13 cellular contexts compared by ENCODE assay signal in genomic region chr16:15955425-15955824, GRCh38. TPM values are rescaled to one million over a fixed set of nuclear protein-coding genes. Genes with fewer than 3 reads are reported as not detected.
DNase-seq lines count a peak whose midpoint lies in the region; ATAC-seq and TF ChIP-seq lines count a peak whose summit lies in the region.
"Had no signal": no experiment of that assay in that cellular context is flagged by ENCODE, and none has a peak within 500 bp of the region (broad histone marks: within the 10 kb centered on the region; RNA-seq: fewer than 3 reads in every experiment).

No MANE protein-coding gene starts in this region.

- peaks cover 57% of the 10 kb centered on the region for H3K4me1 ChIP-seq in lower lobe of right lung
- peaks cover 0 to 25% (median 21%) of the 10 kb centered on the region in 4 donors for H3K4me1 ChIP-seq in transverse colon
- peaks cover 8% of the 10 kb centered on the region for H3K4me1 ChIP-seq in mucosa of descending colon (ENCODE audit: low read depth)
- H3K4me1 ChIP-seq: BE2C had no signal

- no peaks in the 10 kb centered on the region for H3K36me3 ChIP-seq in lower lobe of right lung
- H3K36me3 ChIP-seq in transverse colon = no peaks in the 10 kb centered on the region
- no peaks in the 10 kb centered on the region for H3K36me3 ChIP-seq in mucosa of descending colon (ENCODE audit: low read depth)

- TF ChIP-seq CTCF in activated CD8-positive, alpha-beta T cell treated with anti-CD3 and anti-CD28 coated beads for 36 hours (IDR thresholded peaks at IDR 0.05) = no peak
- no peak for TF ChIP-seq CTCF in lower lobe of right lung (IDR thresholded peaks at IDR 0.05)
- TF ChIP-seq CTCF in transverse colon (IDR thresholded peaks at IDR 0.05) = no peak
- no peak for TF ChIP-seq CTCF in mucosa of descending colon (IDR thresholded peaks at IDR 0.05)

- peaks cover 35% of the 10 kb centered on the region for H3K36me3 Mint-ChIP-seq in stimulated activated naive CD8-positive, alpha-beta T cell treated with anti-CD3 and anti-CD28 coated beads, Interleukin-15, Interleukin-2, amounts not matched to agents 100 ng/mL and 50 ng/mL, for 24 hours (ENCODE audit: low read depth)
- peaks cover 64% of the 10 kb centered on the region for H3K36me3 Mint-ChIP-seq in activated CD8-positive, alpha-beta T cell treated with anti-CD3 and anti-CD28 coated beads for 36 hours (ENCODE audit: low read depth)

- POLR2A ChIA-PET in activated CD8-positive, alpha-beta T cell treated with anti-CD3 and anti-CD28 coated beads for 36 hours (lab: Charles Lee) = no interaction called here

- H3K9me3 ChIP-seq in lower lobe of right lung = no peaks in the 10 kb centered on the region
- no peaks in the 10 kb centered on the region for H3K9me3 ChIP-seq in transverse colon
- H3K9me3 ChIP-seq in mucosa of descending colon = no peaks in the 10 kb centered on the region
- H3K9me3 ChIP-seq: BE2C had no signal

- CTCF ChIA-PET in activated CD8-positive, alpha-beta T cell treated with anti-CD3 and anti-CD28 coated beads for 36 hours (lab: Charles Lee) = no interaction called here

- no peak for DNase-seq in stimulated activated naive CD8-positive, alpha-beta T cell treated with anti-CD3 and anti-CD28 coated beads, Interleukin-15, amount 100 ng/mL, for 72 hours
- no peak for DNase-seq in activated CD8-positive, alpha-beta T cell treated with anti-CD3 and anti-CD28 coated beads for 36 hours
- no peak for DNase-seq in lower lobe of right lung
- no peak for DNase-seq in transverse colon
- DNase-seq in mucosa of descending colon = no peak
- no peak for DNase-seq in iPS-NIHi11 (ENCODE audit: low spot score)
- DNase-seq: BE2C, DMS153, NCI-H1436, NCI-H2227 treated with DMSO at 0.1 percent for 48 hours had no signal

- peak overlapping the region; percentile 89 for H3K27ac Mint-ChIP-seq in stimulated activated naive CD8-positive, alpha-beta T cell treated with anti-CD3 and anti-CD28 coated beads, Interleukin-15, Interleukin-2, amounts not matched to agents 100 ng/mL and 50 ng/mL, for 24 hours
- H3K27ac Mint-ChIP-seq in stimulated activated naive CD8-positive, alpha-beta T cell treated with anti-CD3 and anti-CD28 coated beads, Interleukin-15, amount 100 ng/mL, for 72 hours = no peak overlapping the region
- peak overlapping the region; percentile 79 for H3K27ac Mint-ChIP-seq in activated CD8-positive, alpha-beta T cell treated with anti-CD3 and anti-CD28 coated beads for 36 hours

- no peak for TF ChIP-seq POLR2A in transverse colon (IDR thresholded peaks at IDR 0.05)

- H3K27me3 ChIP-seq in lower lobe of right lung (ENCODE audit: low read depth) (no peaks in the 10 kb centered on the region), transverse colon (no peaks in the 10 kb centered on the region)
- H3K27me3 ChIP-seq: BE2C had no signal

- H3K9me3 Mint-ChIP-seq in stimulated activated naive CD8-positive, alpha-beta T cell treated with anti-CD3 and anti-CD28 coated beads, Interleukin-15, Interleukin-2, amounts not matched to agents 100 ng/mL and 50 ng/mL, for 24 hours = no peaks in the 10 kb centered on the region
- H3K9me3 Mint-ChIP-seq in stimulated activated naive CD8-positive, alpha-beta T cell treated with anti-CD3 and anti-CD28 coated beads, Interleukin-15, amount 100 ng/mL, for 72 hours = no peaks in the 10 kb centered on the region
- H3K9me3 Mint-ChIP-seq in activated CD8-positive, alpha-beta T cell treated with anti-CD3 and anti-CD28 coated beads for 36 hours = peaks cover 3% of the 10 kb centered on the region

- H3K27ac ChIP-seq in lower lobe of right lung (peak overlapping the region; percentile 46), transverse colon (no peak overlapping the region)
- H3K27ac ChIP-seq: HL-60 had no signal

- no peak overlapping the region for H3K4me3 ChIP-seq in lower lobe of right lung
- no peak overlapping the region for H3K4me3 ChIP-seq in transverse colon
- H3K4me3 ChIP-seq in mucosa of descending colon = no peak overlapping the region

- intact Hi-C loops in activated CD8-positive, alpha-beta T cell treated with anti-CD3 and anti-CD28 coated beads for 36 hours (cut with micrococcal nuclease) = no loop called here
- intact Hi-C loops in lower lobe of right lung (cut with DNase I) = no loop called here
- intact Hi-C loops in transverse colon (cut with DNase I; ENCODE audit: low total_unique reads) = loop anchor here (10.0 kb wide), 1 partner anchor 101 kb away; the partner anchor contains the start of gene MYH11
- intact Hi-C loops in mucosa of descending colon (cut with DNase I, micrococcal nuclease) = no loop called here

- no peak overlapping the region for H3K4me3 Mint-ChIP-seq in stimulated activated naive CD8-positive, alpha-beta T cell treated with anti-CD3 and anti-CD28 coated beads, Interleukin-15, Interleukin-2, amounts not matched to agents 100 ng/mL and 50 ng/mL, for 24 hours
- peak overlapping the region in 1 of 2 donors; percentile 11 for H3K4me3 Mint-ChIP-seq in stimulated activated naive CD8-positive, alpha-beta T cell treated with anti-CD3 and anti-CD28 coated beads, Interleukin-15, amount 100 ng/mL, for 72 hours
- H3K4me3 Mint-ChIP-seq in activated CD8-positive, alpha-beta T cell treated with anti-CD3 and anti-CD28 coated beads for 36 hours = no peak overlapping the region

- in situ Hi-C loops in transverse colon (cut with MboI; ENCODE audit: low pct_ligation_motif_present in 1 of 4, low pct_unique_long_range_greater_than_20kb in 1 of 4, low sequenced_read_pairs in 3 of 4) = no loop called here

- no peak for ATAC-seq in stimulated activated naive CD8-positive, alpha-beta T cell treated with anti-CD3 and anti-CD28 coated beads, Interleukin-15, amount 100 ng/mL, for 72 hours
- no peak for ATAC-seq in activated CD8-positive, alpha-beta T cell treated with anti-CD3 and anti-CD28 coated beads for 36 hours
- ATAC-seq in lower lobe of right lung = no peak
- ATAC-seq in mucosa of descending colon = no peak
- ATAC-seq in esophagus mucosa = no peak

- 94 to 100% methylated on average over 2 to 4 of the region's 4 CpGs for WGBS in transverse colon (ENCODE audit: low coverage in 1 of 2), 2 donors

- peaks cover 95% of the 10 kb centered on the region for H3K4me1 Mint-ChIP-seq in stimulated activated naive CD8-positive, alpha-beta T cell treated with anti-CD3 and anti-CD28 coated beads, Interleukin-15, Interleukin-2, amounts not matched to agents 100 ng/mL and 50 ng/mL, for 24 hours (ENCODE audit: low read depth)
- H3K4me1 Mint-ChIP-seq in stimulated activated naive CD8-positive, alpha-beta T cell treated with anti-CD3 and anti-CD28 coated beads, Interleukin-15, amount 100 ng/mL, for 72 hours = peaks cover 96% of the 10 kb centered on the region
- peaks cover 75% of the 10 kb centered on the region for H3K4me1 Mint-ChIP-seq in activated CD8-positive, alpha-beta T cell treated with anti-CD3 and anti-CD28 coated beads for 36 hours (ENCODE audit: low read depth)

- TF ChIP-seq EP300 in transverse colon (IDR thresholded peaks at IDR 0.05; ENCODE audit: low read depth) = no peak

- H3K27me3 Mint-ChIP-seq in stimulated activated naive CD8-positive, alpha-beta T cell treated with anti-CD3 and anti-CD28 coated beads, Interleukin-15, Interleukin-2, amounts not matched to agents 100 ng/mL and 50 ng/mL, for 24 hours = no peaks in the 10 kb centered on the region
- no peaks in the 10 kb centered on the region for H3K27me3 Mint-ChIP-seq in stimulated activated naive CD8-positive, alpha-beta T cell treated with anti-CD3 and anti-CD28 coated beads, Interleukin-15, amount 100 ng/mL, for 72 hours
- H3K27me3 Mint-ChIP-seq in activated CD8-positive, alpha-beta T cell treated with anti-CD3 and anti-CD28 coated beads for 36 hours = no peaks in the 10 kb centered on the region

RNA-seq across cellular contexts. Expression of gene ABCC1, which starts 6.0 kb away (rescaled TPM):
- 10 to 100 TPM; 64.5 to 67.6 TPM for total RNA-seq in activated CD8-positive, alpha-beta T cell treated with anti-CD3 and anti-CD28 coated beads for 36 hours
- total RNA-seq in lower lobe of right lung (47.5 TPM), transverse colon (10 to 100 TPM; 17.1 to 67.3 (median 36.9) TPM), mucosa of descending colon (10 to 100 TPM; 13.8 to 40.0 (median 25.5) TPM), esophagus mucosa (33.9 TPM)

Comparison
In these comparisons a context has a peak if more than half of its experiments do, and no peak if none do; other contexts are left out.
1. H3K27ac Mint-ChIP-seq: peak in stimulated activated naive CD8-positive, alpha-beta T cell treated with anti-CD3 and anti-CD28 coated beads, Interleukin-15, Interleukin-2, amounts not matched to agents 100 ng/mL and 50 ng/mL, for 24 hours (single experiment) and activated CD8-positive, alpha-beta T cell treated with anti-CD3 and anti-CD28 coated beads for 36 hours (single experiment); none in stimulated activated naive CD8-positive, alpha-beta T cell treated with anti-CD3 and anti-CD28 coated beads, Interleukin-15, amount 100 ng/mL, for 72 hours (0 of 2).